Comparison of ENCODE assay signal across 10 cellular contexts in genomic region chr2:10329584-10329879, GRCh38. TPM values are rescaled to one million over a fixed set of nuclear protein-coding genes. Genes with fewer than 3 reads are reported as not detected.
A peak's percentile ranks its signal among the peaks of the same experiment; 100 is the strongest.
DNase-seq lines count a peak whose midpoint lies in the region; ATAC-seq and TF ChIP-seq lines count a peak whose summit lies in the region.
"Had no signal": no experiment of that assay in that cellular context is flagged by ENCODE, and none has a peak within 500 bp of the region (broad histone marks: within the 10 kb centered on the region; RNA-seq: fewer than 3 reads in every experiment).

No MANE protein-coding gene starts in this region.

- H3K4me2 ChIP-seq in HCT116 (ENCODE audit: low read length) = peak overlapping the region; percentile 84

- TF ChIP-seq CTCF in HCT116 (IDR thresholded peaks at IDR 0.05 in 2 of 3, conservative IDR thresholded peaks at IDR 0.05 in 1 of 3; ENCODE audit: borderline replicate concordance in 1 of 3, insufficient read depth in 1 of 3, low read depth in 2 of 3, low read length in 2 of 3) = no peak
- TF ChIP-seq CTCF in endodermal cell (conservative IDR thresholded peaks at IDR 0.05) = no peak
- TF ChIP-seq CTCF in psoas muscle (IDR thresholded peaks at IDR 0.05) = no peak

- ATAC-seq in HCT116 (no peak), T-cell (replicated peaks in 1 of 4) (peak; percentile 6 to 33 (median 24)), psoas muscle (no peak), HG03039 (IDR thresholded peaks at IDR 0.05; ENCODE audit: unreplicated experiment) (no peak), HG02571 (IDR thresholded peaks at IDR 0.05; ENCODE audit: unreplicated experiment) (no peak), HG03439 (IDR thresholded peaks at IDR 0.05; ENCODE audit: unreplicated experiment) (no peak)
- ATAC-seq: sciatic nerve had no signal

- no peaks in the 10 kb centered on the region for H3K27me3 Mint-ChIP-seq in T-cell
- H3K27me3 Mint-ChIP-seq in endodermal cell (ENCODE audit: insufficient read depth) = no peaks in the 10 kb centered on the region

- RAD21 ChIA-PET in HCT116 (lab: Charles Lee; ENCODE audit: low non-redundant PET in 1 of 2, low total read pairs in 2 of 2, uncharacterized antibody in 2 of 2, unreplicated experiment in 2 of 2) = no interaction called here

- DNase-seq in HCT116 (ENCODE audit: low read depth, low spot score) (no peak), T-cell (peak in 2 of 34 experiments; percentile 11 to 31), endodermal cell (no peak), psoas muscle (no peak), NCI-H2107 (lab: John Stamatoyannopoulos, UW) (no peak)
- DNase-seq: SHP77 treated with DMSO at 0.1 percent for 48 hours had no signal

- H3K4me1 Mint-ChIP-seq in T-cell (peaks cover 92 to 94% (median 93%) of the 10 kb centered on the region in 3 donors), endodermal cell (peaks cover 78% of the 10 kb centered on the region)

- H3K27ac Mint-ChIP-seq in T-cell = peak overlapping the region; percentile 99
- peak overlapping the region; percentile 66 for H3K27ac Mint-ChIP-seq in endodermal cell

- H3K36me3 Mint-ChIP-seq in T-cell (no peaks in the 10 kb centered on the region), endodermal cell (ENCODE audit: low read depth) (no peaks in the 10 kb centered on the region)

- H2AFZ ChIP-seq in HCT116 (ENCODE audit: low read depth, low read length, poor library complexity, severe bottlenecking) = no peak overlapping the region

- WGBS in endodermal cell (ENCODE audit: insufficient coverage in 1 of 2, insufficient read length in 1 of 2), 2 experiments = 79 to 88% methylated on average over 5 of the region's 5 CpGs
- 77 to 80% (median 78%) methylated on average over 5 of the region's 5 CpGs for WGBS in psoas muscle, 3 donors

- CTCF ChIA-PET in HCT116 (lab: Charles Lee) = interaction anchor here (2.5 kb wide), 1 partner anchor 80 kb away, joined by 8 read pairs; no protein-coding TSS in a partner anchor
- CTCF ChIA-PET in T-cell (lab: Charles Lee) = interaction anchor here (0.6 to 3.0 kb wide), 4 partner anchors 26 to 215 kb away, joined by 3 to 26 read pairs (median 3); partner anchors contain the start of gene HPCAL1 (in 1 of the 2)

- intact Hi-C loops in HCT116 (cut with micrococcal nuclease) = no loop called here
- intact Hi-C loops in psoas muscle (cut with DNase I) = no loop called here

- peak overlapping the region; percentile 53; the same call in 1 of the 2 replicates for H3K27ac ChIP-seq in HCT116 (ENCODE audit: low read depth, low read length)
- H3K27ac ChIP-seq in endodermal cell (ENCODE audit: low read depth, low read length) = no peak overlapping the region
- no peak overlapping the region for H3K27ac ChIP-seq in psoas muscle

- H3K9me3 Mint-ChIP-seq in T-cell (no peaks in the 10 kb centered on the region), endodermal cell (peaks cover under 1% of the 10 kb centered on the region)

- no TSS peak for BruUV-seq in HCT116 (replicated peaks; lab: Mats Ljungman, UMichigan)

- H3K9ac ChIP-seq in HCT116 (ENCODE audit: low read length) = 0 out of 2 replicates have a peak overlapping the region, but pooled peaks have one; percentile 47
- H3K9ac ChIP-seq in endodermal cell (ENCODE audit: extremely low read depth, low read length, poor library complexity, severe bottlenecking) = no peak overlapping the region

- no peak for TF ChIP-seq RAD21 in HCT116 (IDR thresholded peaks at IDR 0.05; ENCODE audit: low read depth)

- no peak for TF ChIP-seq POLR2A in HCT116 (IDR thresholded peaks at IDR 0.05; ENCODE audit: borderline replicate concordance, extremely low read depth, insufficient read depth, insufficient read length)

- H3K4me3 ChIP-seq in HCT116 (replicated peaks in 1 of 2; ENCODE audit: low read depth in 1 of 2, low read length in 2 of 2) (no peak overlapping the region), endodermal cell (ENCODE audit: low read length) (no peak overlapping the region), psoas muscle (peak overlapping the region; percentile 11)

- H3K79me2 ChIP-seq in HCT116 (ENCODE audit: insufficient read depth, low read length) = peaks cover 98% of the 10 kb centered on the region

- H3K9me3 ChIP-seq in HCT116 (ENCODE audit: control insufficient read depth in 1 of 2, insufficient read depth in 1 of 2, low read depth in 1 of 2, low read length in 2 of 2) = no peaks in the 10 kb centered on the region
- no peaks in the 10 kb centered on the region for H3K9me3 ChIP-seq in endodermal cell (ENCODE audit: control insufficient read depth, low read length)
- H3K9me3 ChIP-seq in psoas muscle = no peaks in the 10 kb centered on the region

- peaks cover 46 to 71% of the 10 kb centered on the region in 2 experiments for H3K4me1 ChIP-seq in HCT116 (ENCODE audit: control insufficient read depth in 1 of 2, insufficient read depth in 2 of 2, low read length in 2 of 2)
- peaks cover 15% of the 10 kb centered on the region for H3K4me1 ChIP-seq in endodermal cell (ENCODE audit: control insufficient read depth, insufficient read depth, low read length)
- H3K4me1 ChIP-seq in psoas muscle = peaks cover 18% of the 10 kb centered on the region

- peaks cover 3% of the 10 kb centered on the region; the same call in 1 of the 2 replicates for H4K20me1 ChIP-seq in HCT116 (ENCODE audit: insufficient read depth)

- H3K4me3 Mint-ChIP-seq in T-cell (peak overlapping the region; percentile 89 to 91 (median 89)), endodermal cell (no peak overlapping the region)

- no peaks in the 10 kb centered on the region for H3K9me2 ChIP-seq in HCT116 (ENCODE audit: insufficient read depth)

- H3K27me3 ChIP-seq in HCT116 (ENCODE audit: insufficient read depth, low read length) (no peaks in the 10 kb centered on the region), endodermal cell (ENCODE audit: control insufficient read depth, insufficient read depth, low read length, poor library complexity, severe bottlenecking) (no peaks in the 10 kb centered on the region), psoas muscle (ENCODE audit: insufficient read depth in 3 of 3, low read length in 2 of 3) (no peaks in the 10 kb centered on the region)

- 0 out of 4 replicates have a peak, but pooled peaks cover 0 to under 1% of the 10 kb centered on the region in 2 experiments for H3K36me3 ChIP-seq in HCT116 (ENCODE audit: control insufficient read depth in 1 of 2, insufficient read depth in 2 of 2, low read length in 2 of 2)
- H3K36me3 ChIP-seq in endodermal cell (ENCODE audit: control insufficient read depth, insufficient read depth, low read length) = no peaks in the 10 kb centered on the region
- no peaks in the 10 kb centered on the region for H3K36me3 ChIP-seq in psoas muscle (ENCODE audit: insufficient read depth in 1 of 2, low read depth in 1 of 2)

- POLR2A ChIA-PET in HCT116 (lab: Charles Lee) = no interaction called here
- POLR2A ChIA-PET in T-cell (lab: Charles Lee) = interaction anchor here in 1 of 2 donors (0.6 kb wide), 1 partner anchor 24 kb away, joined by 3 read pairs; no protein-coding TSS in a partner anchor

TF ChIP-seq in HCT116, 20 proteins besides CTCF, POLR2A, EP300 and RAD21 (continues in another document):
- TF ChIP-seq CBX3 (IDR thresholded peaks at IDR 0.05; ENCODE audit: low read depth) = no peak
- TF ChIP-seq POLR2AphosphoS5 (IDR thresholded peaks at IDR 0.05; ENCODE audit: low read depth, low read length) = no peak
- no peak for TF ChIP-seq EZH2phosphoT487 (IDR thresholded peaks at IDR 0.05; ENCODE audit: borderline replicate concordance)
- TF ChIP-seq SRF (IDR thresholded peaks at IDR 0.05; ENCODE audit: low read depth) = no peak
- TF ChIP-seq SP1 (IDR thresholded peaks at IDR 0.05; ENCODE audit: low read depth) = no peak
- TF ChIP-seq, protein P1, sequence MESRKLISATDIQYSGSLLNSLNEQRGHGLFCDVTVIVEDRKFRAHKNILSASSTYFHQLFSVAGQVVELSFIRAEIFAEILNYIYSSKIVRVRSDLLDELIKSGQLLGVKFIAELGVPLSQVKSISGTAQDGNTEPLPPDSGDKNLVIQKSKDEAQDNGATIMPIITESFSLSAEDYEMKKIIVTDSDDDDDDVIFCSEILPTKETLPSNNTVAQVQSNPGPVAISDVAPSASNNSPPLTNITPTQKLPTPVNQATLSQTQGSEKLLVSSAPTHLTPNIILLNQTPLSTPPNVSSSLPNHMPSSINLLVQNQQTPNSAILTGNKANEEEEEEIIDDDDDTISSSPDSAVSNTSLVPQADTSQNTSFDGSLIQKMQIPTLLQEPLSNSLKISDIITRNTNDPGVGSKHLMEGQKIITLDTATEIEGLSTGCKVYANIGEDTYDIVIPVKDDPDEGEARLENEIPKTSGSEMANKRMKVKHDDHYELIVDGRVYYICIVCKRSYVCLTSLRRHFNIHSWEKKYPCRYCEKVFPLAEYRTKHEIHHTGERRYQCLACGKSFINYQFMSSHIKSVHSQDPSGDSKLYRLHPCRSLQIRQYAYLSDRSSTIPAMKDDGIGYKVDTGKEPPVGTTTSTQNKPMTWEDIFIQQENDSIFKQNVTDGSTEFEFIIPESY (IDR thresholded peaks at IDR 0.05; ENCODE audit: extremely low read depth, insufficient replicate concordance, low read length) = no peak

RNA-seq across cellular contexts. Expression of gene HPCAL1, which starts 26.8 kb away (rescaled TPM):
- 111 TPM for total RNA-seq in HCT116 (2021; ENCODE audit: unreplicated experiment)
- 173 and 207 TPM in 2 replicates for polyA plus RNA-seq in HCT116 (2012)
- total RNA-seq in T-cell = 10 to 100 TPM; 39.5 to 87.3 (median 83.2) TPM
- total RNA-seq in endodermal cell = 1 to 10 TPM; 6.8 to 8.1 TPM
- 17.6 TPM for polyA plus RNA-seq in endodermal cell (2013, experiment 1 of 2)
- polyA plus RNA-seq in endodermal cell (2013, experiment 2 of 2) = 14.0 TPM
- 100 to 1,000 TPM in 1 of 4 donors, 10 to 100 TPM in 3; 16.1 to 101 (median 25.9) TPM for total RNA-seq in psoas muscle
- 100 to 1,000 TPM in 1 of 3 donors, 10 to 100 TPM in 2; 20.0 to 182 (median 42.9) TPM for polyA plus RNA-seq in psoas muscle

Comparison
In these comparisons a context has a peak if more than half of its experiments do, and no peak if none do; other contexts are left out.
1. ATAC-seq: peak in T-cell (4 of 4); none in HCT116 (single experiment), psoas muscle (0 of 4), HG03039 (single experiment), HG02571 (single experiment) and HG03439 (single experiment).